ENCODE assay signal across 22 cellular contexts in the genomic region with DNA sequence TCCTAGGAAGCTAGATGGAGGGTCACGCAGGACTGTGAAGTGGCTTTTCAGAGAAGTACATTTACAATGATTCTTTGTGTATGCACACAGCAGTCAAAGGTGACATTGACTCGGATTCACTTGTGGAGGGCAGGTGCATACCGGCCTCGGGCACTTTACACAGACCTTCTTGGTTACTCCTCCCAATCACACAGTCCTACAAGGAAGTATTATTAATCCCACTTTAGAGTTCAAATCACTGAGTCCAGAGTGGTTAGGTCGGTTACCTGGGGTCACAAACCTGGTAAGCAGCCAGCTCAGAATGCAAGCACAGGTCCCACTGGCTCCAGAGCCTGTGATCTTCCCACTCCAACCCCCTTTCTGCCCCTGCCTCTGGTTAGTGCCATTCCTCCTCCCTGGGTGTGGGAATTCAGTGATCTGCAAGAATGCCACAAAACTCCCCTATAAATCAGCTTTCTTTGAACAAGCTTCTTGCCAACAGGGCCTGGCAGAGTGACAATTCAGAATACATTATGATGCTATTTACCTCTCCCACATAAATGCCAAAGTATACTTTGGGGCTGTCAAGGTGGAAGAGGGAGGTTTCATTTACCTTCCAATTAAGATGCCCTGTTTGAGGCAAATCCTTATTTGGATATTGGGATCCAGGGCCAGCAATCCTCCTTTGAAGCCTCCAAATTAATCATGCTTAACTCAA. TPM values are rescaled to one million over a fixed set of nuclear protein-coding genes. Genes with fewer than 3 reads are reported as not detected.
DNase-seq lines count a peak whose midpoint lies in the region; ATAC-seq and TF ChIP-seq lines count a peak whose summit lies in the region.
"Had no signal": no experiment of that assay in that cellular context is flagged by ENCODE, and none has a peak within 500 bp of the region (broad histone marks: within the 10 kb centered on the region; RNA-seq: fewer than 3 reads in every experiment).

No MANE protein-coding gene starts in this region.

- TF ChIP-seq POLR2A in esophagus squamous epithelium (IDR thresholded peaks at IDR 0.05), result no peak

- H3K4me1 ChIP-seq in PC-3 (ENCODE audit: insufficient read depth, low read length), result no peaks in the 10 kb centered on the region
- peaks cover 33 to 63% (median 43%) of the 10 kb centered on the region in 3 donors for H3K4me1 ChIP-seq in esophagus squamous epithelium
- H3K4me1 ChIP-seq: SJSA1 had no signal

- no peaks in the 10 kb centered on the region for H3K36me3 Mint-ChIP-seq in nephron progenitor cell (ENCODE audit: low read depth)
- H3K36me3 Mint-ChIP-seq in stimulated activated naive B cell treated with anti-CD40 and anti-IgM and Interleukin-4, amounts not matched to agents 10 μg/mL and 1 μg/mL and 100 μg/mL, for 72 hours, result no peaks in the 10 kb centered on the region
- H3K36me3 Mint-ChIP-seq: activated CD8-positive, alpha-beta memory T cell treated with anti-CD3 and anti-CD28 coated beads, Interleukin-2, amount 10 ng/mL, durations not matched to agents 7 days and 5 days; activated naive CD4-positive, alpha-beta T cell treated with anti-CD3 and anti-CD28 coated beads, Interleukin-2, amount 50 U/mL, for 24 hours had no signal

- DNase-seq in COR-L47 (lab: John Stamatoyannopoulos, UW) (peak; percentile 4), PC-3 (peak; percentile 38), esophagus squamous epithelium (lab: John Stamatoyannopoulos, UW) (no peak), nephron progenitor cell (no peak), G401 (ENCODE audit: low spot score) (no peak), mesenteric fat pad (ENCODE audit: low spot score) (no peak), dorsolateral prefrontal cortex (no peak)
- DNase-seq in stimulated activated naive B cell treated with anti-CD40 and anti-IgM and Interleukin-4, amounts not matched to agents 10 μg/mL and 1 μg/mL and 100 μg/mL, for 72 hours, result no peak
- DNase-seq: activated CD4-positive, alpha-beta T cell treated with anti-CD3 and anti-CD28 coated beads for 4 hours; activated CD8-positive, alpha-beta memory T cell treated with anti-CD3 and anti-CD28 coated beads, Interleukin-2, amount 10 ng/mL, durations not matched to agents 7 days and 5 days; anterior cingulate cortex; C1 segment of cervical spinal cord; DMS 273 treated with DMSO at 0.1 percent for 48 hours; effector CD4-positive, alpha-beta T cell; NCI-H1105; NCI-H2081 treated with DMSO at 0.1 percent for 48 hours; Peyer's patch; posterior cingulate gyrus; T-helper 1 cell had no signal

- peak; percentile 54 for ATAC-seq in PC-3
- ATAC-seq in stimulated activated naive B cell treated with anti-CD40 and anti-IgM and Interleukin-4, amounts not matched to agents 10 μg/mL and 1 μg/mL and 100 μg/mL, for 72 hours (replicated peaks), result no peak
- ATAC-seq: activated CD8-positive, alpha-beta memory T cell treated with anti-CD3 and anti-CD28 coated beads, Interleukin-2, amount 10 ng/mL, durations not matched to agents 7 days and 5 days had no signal

- H3K9ac ChIP-seq in PC-3 (ENCODE audit: low read length), result no peak overlapping the region

- H3K27me3 ChIP-seq in PC-3 (ENCODE audit: low read length) (no peaks in the 10 kb centered on the region), esophagus squamous epithelium (no peaks in the 10 kb centered on the region), dorsolateral prefrontal cortex (peaks cover 0 to 8% (median 0%) of the 10 kb centered on the region in 45 donors)
- H3K27me3 ChIP-seq: Peyer's patch, SJSA1 had no signal

- H3K27me3 Mint-ChIP-seq in nephron progenitor cell (ENCODE audit: low read depth, poor library complexity), result peaks cover 13% of the 10 kb centered on the region
- peaks cover 16 to 18% of the 10 kb centered on the region in 2 donors for H3K27me3 Mint-ChIP-seq in stimulated activated naive B cell treated with anti-CD40 and anti-IgM and Interleukin-4, amounts not matched to agents 10 μg/mL and 1 μg/mL and 100 μg/mL, for 72 hours

- H3K27ac ChIP-seq in PC-3 (ENCODE audit: low read length), result no peak overlapping the region
- peak overlapping the region; percentile 84 to 94 (median 90) for H3K27ac ChIP-seq in esophagus squamous epithelium
- no peak overlapping the region for H3K27ac ChIP-seq in dorsolateral prefrontal cortex
- H3K27ac ChIP-seq: SJSA1 had no signal

- no peak overlapping the region for H3K4me2 ChIP-seq in PC-3 (ENCODE audit: low read length)

- no peaks in the 10 kb centered on the region for H3K9me3 ChIP-seq in PC-3 (ENCODE audit: low read length)
- H3K9me3 ChIP-seq in esophagus squamous epithelium, result no peaks in the 10 kb centered on the region
- H3K9me3 ChIP-seq: Peyer's patch, SJSA1 had no signal

- CTCF ChIA-PET in PC-3 (lab: Charles Lee), result no interaction called here

- POLR2A ChIA-PET in PC-3 (lab: Charles Lee; ENCODE audit: unreplicated experiment), result no interaction called here

- no peak overlapping the region for H3K4me3 Mint-ChIP-seq in nephron progenitor cell
- H3K4me3 Mint-ChIP-seq in stimulated activated naive B cell treated with anti-CD40 and anti-IgM and Interleukin-4, amounts not matched to agents 10 μg/mL and 1 μg/mL and 100 μg/mL, for 72 hours, result no peak overlapping the region
- H3K4me3 Mint-ChIP-seq: activated CD8-positive, alpha-beta memory T cell treated with anti-CD3 and anti-CD28 coated beads, Interleukin-2, amount 10 ng/mL, durations not matched to agents 7 days and 5 days; activated naive CD4-positive, alpha-beta T cell treated with anti-CD3 and anti-CD28 coated beads, Interleukin-2, amount 50 U/mL, for 24 hours; activated T-helper 1 cell treated with anti-CD3 and anti-CD28 coated beads, Interleukin-12 subunit alpha, Interleukin-12 subunit beta, Interleukin-2, Interleukin-4 antibody, amounts not matched to agents 30 ng/mL and 10 ng/mL and 1 ng/mL, durations not matched to agents 14 hours and 24 hours and 36 hours had no signal

- no peaks in the 10 kb centered on the region for H3F3A ChIP-seq in PC-3 (ENCODE audit: low read length, unreplicated experiment)

- intact Hi-C loops in PC-3 (cut with micrococcal nuclease), result no loop called here
- intact Hi-C loops in esophagus squamous epithelium (cut with DNase I), result no loop called here
- intact Hi-C loops in dorsolateral prefrontal cortex (cut with DNase I), result no loop called here

- in situ Hi-C loops in G401 (cut with HindIII; ENCODE audit: low sequenced_read_pairs), result no loop called here

- H3K9me2 ChIP-seq in PC-3 (replicated peaks; ENCODE audit: low read length), result no peaks in the 10 kb centered on the region

- H2AFZ ChIP-seq in PC-3 (ENCODE audit: low read length), result no peak overlapping the region

- BruUV-seq in PC-3 (replicated peaks; lab: Mats Ljungman, UMichigan), result no TSS peak

- no peaks in the 10 kb centered on the region for H3K79me2 ChIP-seq in PC-3 (ENCODE audit: low read length)

- peak overlapping the region; percentile 74 for H3K27ac Mint-ChIP-seq in nephron progenitor cell
- no peak overlapping the region for H3K27ac Mint-ChIP-seq in stimulated activated naive B cell treated with anti-CD40 and anti-IgM and Interleukin-4, amounts not matched to agents 10 μg/mL and 1 μg/mL and 100 μg/mL, for 72 hours
- H3K27ac Mint-ChIP-seq: activated CD8-positive, alpha-beta memory T cell treated with anti-CD3 and anti-CD28 coated beads, Interleukin-2, amount 10 ng/mL, durations not matched to agents 7 days and 5 days; activated naive CD4-positive, alpha-beta T cell treated with anti-CD3 and anti-CD28 coated beads, Interleukin-2, amount 50 U/mL, for 24 hours; activated T-helper 1 cell treated with anti-CD3 and anti-CD28 coated beads, Interleukin-12 subunit alpha, Interleukin-12 subunit beta, Interleukin-2, Interleukin-4 antibody, amounts not matched to agents 30 ng/mL and 10 ng/mL and 1 ng/mL, durations not matched to agents 14 hours and 24 hours and 36 hours had no signal

- H3K36me3 ChIP-seq in PC-3 (ENCODE audit: low read depth, low read length), result no peaks in the 10 kb centered on the region
- H3K36me3 ChIP-seq in esophagus squamous epithelium, result no peaks in the 10 kb centered on the region
- H3K36me3 ChIP-seq: Peyer's patch, SJSA1 had no signal

- 47 to 51% methylated on average over 5 of the region's 5 CpGs for WGBS in esophagus squamous epithelium, 2 donors

- H3K4me1 Mint-ChIP-seq in nephron progenitor cell, result peaks cover 39% of the 10 kb centered on the region
- peaks cover 0 to 6% of the 10 kb centered on the region in 2 donors for H3K4me1 Mint-ChIP-seq in stimulated activated naive B cell treated with anti-CD40 and anti-IgM and Interleukin-4, amounts not matched to agents 10 μg/mL and 1 μg/mL and 100 μg/mL, for 72 hours
- H3K4me1 Mint-ChIP-seq: activated CD8-positive, alpha-beta memory T cell treated with anti-CD3 and anti-CD28 coated beads, Interleukin-2, amount 10 ng/mL, durations not matched to agents 7 days and 5 days; activated naive CD4-positive, alpha-beta T cell treated with anti-CD3 and anti-CD28 coated beads, Interleukin-2, amount 50 U/mL, for 24 hours had no signal

- TF ChIP-seq CTCF in PC-3 (conservative IDR thresholded peaks at IDR 0.05; ENCODE audit: low read depth, low read length) (no peak), esophagus squamous epithelium (IDR thresholded peaks at IDR 0.05) (no peak), nephron progenitor cell (IDR thresholded peaks at IDR 0.05) (no peak), dorsolateral prefrontal cortex (IDR thresholded peaks at IDR 0.05 in 54 of 56, conservative IDR thresholded peaks at IDR 0.05 in 2 of 56; ENCODE audit: low read depth in 1 of 56, partially characterized antibody in 56 of 56) (no peak)

- no peak overlapping the region for H3K4me3 ChIP-seq in PC-3 (ENCODE audit: low read length)
- H3K4me3 ChIP-seq in esophagus squamous epithelium, result no peak overlapping the region
- no peak overlapping the region for H3K4me3 ChIP-seq in dorsolateral prefrontal cortex
- H3K4me3 ChIP-seq: Peyer's patch, SJSA1 had no signal

- no peaks in the 10 kb centered on the region for H4K20me1 ChIP-seq in PC-3 (ENCODE audit: low read length)

- H3K9me3 Mint-ChIP-seq in nephron progenitor cell, result peaks cover 15% of the 10 kb centered on the region
- peaks cover 0 to 2% of the 10 kb centered on the region in 2 donors for H3K9me3 Mint-ChIP-seq in stimulated activated naive B cell treated with anti-CD40 and anti-IgM and Interleukin-4, amounts not matched to agents 10 μg/mL and 1 μg/mL and 100 μg/mL, for 72 hours
- H3K9me3 Mint-ChIP-seq: activated naive CD4-positive, alpha-beta T cell treated with anti-CD3 and anti-CD28 coated beads, Interleukin-2, amount 50 U/mL, for 24 hours; activated T-helper 1 cell treated with anti-CD3 and anti-CD28 coated beads, Interleukin-12 subunit alpha, Interleukin-12 subunit beta, Interleukin-2, Interleukin-4 antibody, amounts not matched to agents 30 ng/mL and 10 ng/mL and 1 ng/mL, durations not matched to agents 14 hours and 24 hours and 36 hours had no signal

RNA-seq across cellular contexts. Expression of gene CHD9NB, which starts 7.0 kb away (rescaled TPM):
- total RNA-seq in PC-3 (2014; rRNA removed) (0.40 TPM in 1 of 2 replicates, not detected in the other), esophagus squamous epithelium (1 to 10 TPM; 1.9 to 3.0 (median 2.1) TPM), mesenteric fat pad (0.48 TPM), dorsolateral prefrontal cortex (1 to 10 TPM in 6 of 120 experiments, under 1 TPM in 41, not detected in 73; 0.26 to 2.4 (median 0.57) TPM)
- total RNA-seq in G401 (2014; rRNA removed; shearing (Covaris generic)), result 43.5 and 58.1 TPM in 2 replicates

RNA-seq across cellular contexts. Expression of gene CHD9, which starts 9.1 kb away (rescaled TPM):
- total RNA-seq in PC-3 (2014; rRNA removed), result 13.3 and 19.5 TPM in 2 replicates
- 10 to 100 TPM; 29.0 to 68.5 (median 37.3) TPM for total RNA-seq in esophagus squamous epithelium
- total RNA-seq in G401 (2014; rRNA removed; shearing (Covaris generic)), result 18.3 and 31.1 TPM in 2 replicates
- 100 TPM for total RNA-seq in mesenteric fat pad
- total RNA-seq in dorsolateral prefrontal cortex, result 100 to 1,000 TPM; 104 to 179 (median 138) TPM

Comparison
In these comparisons a context has a peak if more than half of its experiments do, and no peak if none do; other contexts are left out.
1. DNase-seq: peak in COR-L47 (single experiment) and PC-3 (single experiment); none in esophagus squamous epithelium (single experiment), nephron progenitor cell (single experiment), G401 (single experiment), mesenteric fat pad (single experiment), dorsolateral prefrontal cortex (0 of 10) and stimulated activated naive B cell treated with anti-CD40 and anti-IgM and Interleukin-4, amounts not matched to agents 10 μg/mL and 1 μg/mL and 100 μg/mL, for 72 hours (single experiment).
2. H3K27ac ChIP-seq: peak in esophagus squamous epithelium (4 of 4); none in PC-3 (single experiment) and dorsolateral prefrontal cortex (0 of 59).
3. RNA of gene CHD9NB, which starts 7.0 kb away (total RNA-seq): 43.5 to 58.1 TPM in G401; 1.9 to 3.0 TPM in esophagus squamous epithelium, 0.48 TPM in mesenteric fat pad (single experiment), 0.40 TPM in PC-3 and 0.26 to 2.4 TPM in dorsolateral prefrontal cortex; every median in the first group is over 10 times any median in the second.